Comparison of ENCODE assay signal across 16 cellular contexts in genomic region chr9:137312852-137313325, GRCh38. TPM values are rescaled to one million over a fixed set of nuclear protein-coding genes. Genes with fewer than 3 reads are reported as not detected.
DNase-seq lines count a peak whose midpoint lies in the region; ATAC-seq, FAIRE-seq and TF ChIP-seq lines count a peak whose summit lies in the region.
"Had no signal": no experiment of that assay in that cellular context is flagged by ENCODE, and none has a peak within 500 bp of the region (broad histone marks: within the 10 kb centered on the region; RNA-seq: fewer than 3 reads in every experiment).

No MANE protein-coding gene starts in this region.

- H2AFZ ChIP-seq in K562 (ENCODE audit: low read depth, low read length) (no peak overlapping the region), GM23338 (no peak overlapping the region)

- peaks cover 7% of the 10 kb centered on the region for H3K27me3 Mint-ChIP-seq in GM23338 (ENCODE audit: insufficient read depth, low read depth, poor library complexity)
- H3K27me3 Mint-ChIP-seq: activated naive CD8-positive, alpha-beta T cell; type B pancreatic cell had no signal

- no peak for FAIRE-seq in K562 (lab: Jason Lieb, UNC)

- TF ChIP-seq EP300 in K562 (IDR thresholded peaks at IDR 0.05; ENCODE audit: low read length) = no peak

- H3K36me3 ChIP-seq in K562 (ENCODE audit: control insufficient read depth, insufficient read depth, low read length) (no peaks in the 10 kb centered on the region), mucosa of descending colon (ENCODE audit: low read depth) (no peaks in the 10 kb centered on the region), GM23338 (ENCODE audit: insufficient read depth) (no peaks in the 10 kb centered on the region)
- H3K36me3 ChIP-seq: MG63 had no signal

- H3K27ac ChIP-seq in K562 (ENCODE audit: extremely low read depth, low read depth, low read length) (no peak overlapping the region), GM23338 (ENCODE audit: low read depth) (no peak overlapping the region)

- intact Hi-C loops in left cardiac atrium (cut with DNase I) = no loop called here
- intact Hi-C loops in left ventricle myocardium superior (cut with micrococcal nuclease) = no loop called here
- intact Hi-C loops in K562 (cut with micrococcal nuclease) = no loop called here
- intact Hi-C loops in mucosa of descending colon (cut with DNase I, micrococcal nuclease) = no loop called here

- CTCF ChIA-PET in K562 (lab: Yijun Ruan, JAX; ENCODE audit: low intra/inter-chr PET ratio) = no interaction called here

- H3K4me1 Mint-ChIP-seq in GM23338 = peaks cover 2% of the 10 kb centered on the region; the same call in 2 of the 3 replicates
- H3K4me1 Mint-ChIP-seq: stimulated activated effector memory CD8-positive, alpha-beta T cell treated with anti-CD3 and anti-CD28 coated beads, Interleukin-12 subunit alpha, Interleukin-12 subunit beta, amount 100 ng/mL, for 72 hours had no signal

- no peaks in the 10 kb centered on the region for H3K9me2 ChIP-seq in GM23338 (ENCODE audit: insufficient read depth)

- H3K9me3 Mint-ChIP-seq in GM23338 = no peaks in the 10 kb centered on the region
- H3K9me3 Mint-ChIP-seq: dendritic cell treated with granulocyte-macrophage colony-stimulating factor and Interleukin-4, amounts not matched to agents 40 ng/mL and 50 ng/mL, for 4 days; stimulated activated effector memory CD8-positive, alpha-beta T cell treated with anti-CD3 and anti-CD28 coated beads, Interleukin-12 subunit alpha, Interleukin-12 subunit beta, amount 100 ng/mL, for 72 hours; type B pancreatic cell had no signal

- H3K4me2 ChIP-seq in K562 (ENCODE audit: insufficient read depth, low read length) = no peak overlapping the region
- no peak overlapping the region for H3K4me2 ChIP-seq in GM23338

- no peaks in the 10 kb centered on the region for H3K36me3 Mint-ChIP-seq in GM23338 (ENCODE audit: low read depth)
- H3K36me3 Mint-ChIP-seq: activated naive CD8-positive, alpha-beta T cell; stimulated activated effector memory CD8-positive, alpha-beta T cell treated with anti-CD3 and anti-CD28 coated beads, Interleukin-12 subunit alpha, Interleukin-12 subunit beta, amount 100 ng/mL, for 72 hours; type B pancreatic cell had no signal

- H3F3A ChIP-seq in GM23338 (replicated peaks; ENCODE audit: low read depth) = no peaks in the 10 kb centered on the region

- TF ChIP-seq CTCF in K562 (IDR thresholded peaks at IDR 0.05 in 2 of 3, conservative IDR thresholded peaks at IDR 0.05 in 1 of 3; ENCODE audit: insufficient read depth in 2 of 3, low read depth in 1 of 3, low read length in 3 of 3) (no peak), mucosa of descending colon (IDR thresholded peaks at IDR 0.05) (no peak), GM23338 (conservative IDR thresholded peaks at IDR 0.05; ENCODE audit: low read depth in 2 of 2) (no peak)

- no TSS peak for BruUV-seq in K562 (replicated peaks; lab: Mats Ljungman, UMichigan)

- no peaks in the 10 kb centered on the region for H3K27me3 ChIP-seq in K562 (ENCODE audit: control insufficient read depth in 2 of 2, insufficient read depth in 2 of 2, low read length in 2 of 2)
- no peaks in the 10 kb centered on the region for H3K27me3 ChIP-seq in GM23338 (ENCODE audit: insufficient read depth)
- H3K27me3 ChIP-seq: MG63 had no signal

- DNase-seq in left cardiac atrium (peak; percentile 22), left ventricle myocardium superior (no peak), K562 (ENCODE audit: extremely low read depth in 1 of 4, low spot score in 3 of 4) (peak in 1 of 4 experiments; percentile 10), mucosa of descending colon (peak in 2 of 3 donors; percentile 45 to 51), NCI-H1436 treated with DMSO at 0.1 percent for 48 hours (lab: John Stamatoyannopoulos, UW) (no peak), GM23338 (ENCODE audit: low spot score) (no peak)
- DNase-seq in stimulated activated CD4-positive, alpha-beta T cell treated with anti-CD3 and anti-CD28 coated beads, Interleukin-4, amount 100 ng/mL, for 24 hours = no peak
- DNase-seq: activated CD4-positive, alpha-beta T cell treated with anti-CD3 and anti-CD28 coated beads, Interleukin-2, amount 50 U/mL, for 1 hour; MG63; NCI-H1694 treated with DMSO at 0.1 percent for 48 hours had no signal

- in situ Hi-C loops in K562 (cut with MboI) = no loop called here

- POLR2A ChIA-PET in K562 (lab: Yijun Ruan, JAX) = interaction anchor here (0.6 to 2.3 kb wide), 5 partner anchors 8 to 122 kb away, joined by 3 to 10 read pairs (median 3); partner anchors contain the start of gene NRARP

- H3K4me3 ChIP-seq in K562 (no peak overlapping the region), mucosa of descending colon (no peak overlapping the region), GM23338 (no peak overlapping the region)
- H3K4me3 ChIP-seq: lung, MG63 had no signal

- H3K4me1 ChIP-seq in K562 (replicated peaks in 1 of 2; ENCODE audit: control insufficient read depth in 2 of 2, insufficient read depth in 2 of 2, low read length in 2 of 2) (peaks cover 16 to 94% of the 10 kb centered on the region in 2 experiments), mucosa of descending colon (ENCODE audit: low read depth) (peaks cover 42% of the 10 kb centered on the region), GM23338 (ENCODE audit: insufficient read depth) (peaks cover 13% of the 10 kb centered on the region; the same call in 1 of the 2 replicates)

- peak overlapping the region in 1 of 2 experiments; percentile 45; a peak in 1 of 4 replicates for H3K9ac ChIP-seq in K562 (ENCODE audit: insufficient read depth in 1 of 2, low read depth in 2 of 2, low read length in 2 of 2)

- WGBS in K562 (ENCODE audit: insufficient coverage, low coverage, missing lambda C conversion rate) = 53% methylated on average over 3 of the region's 6 CpGs

- no peak for TF ChIP-seq RAD21 in K562 (CRISPR knock-in tag; conservative IDR thresholded peaks at IDR 0.05 in 1 of 2, IDR thresholded peaks at IDR 0.05 in 1 of 2)

- no peaks in the 10 kb centered on the region for H3K9me3 ChIP-seq in K562 (replicated peaks; ENCODE audit: control insufficient read depth, insufficient read depth, low read depth, low read length)
- no peaks in the 10 kb centered on the region for H3K9me3 ChIP-seq in mucosa of descending colon
- H3K9me3 ChIP-seq: MG63 had no signal

- no peak for TF ChIP-seq POLR2A in K562 (conservative IDR thresholded peaks at IDR 0.05)

- H4K20me1 ChIP-seq in K562 (replicated peaks; ENCODE audit: control insufficient read depth, insufficient read depth, low read length) (0 out of 2 replicates have a peak, but pooled peaks cover 5% of the 10 kb centered on the region), GM23338 (replicated peaks; ENCODE audit: insufficient read depth) (no peaks in the 10 kb centered on the region)

- H3K4me3 Mint-ChIP-seq in GM23338 = no peak overlapping the region
- H3K4me3 Mint-ChIP-seq: activated naive CD8-positive, alpha-beta T cell; dendritic cell treated with granulocyte-macrophage colony-stimulating factor and Interleukin-4, amounts not matched to agents 40 ng/mL and 50 ng/mL, for 4 days; stimulated activated effector memory CD8-positive, alpha-beta T cell treated with anti-CD3 and anti-CD28 coated beads, Interleukin-12 subunit alpha, Interleukin-12 subunit beta, amount 100 ng/mL, for 72 hours; type B pancreatic cell had no signal

- H3K9me1 ChIP-seq in K562 (ENCODE audit: control insufficient read depth, insufficient read depth, low read length) = no peaks in the 10 kb centered on the region

- H3K79me2 ChIP-seq in K562 (ENCODE audit: control insufficient read depth, insufficient read depth, low read length) (no peaks in the 10 kb centered on the region), GM23338 (replicated peaks; ENCODE audit: insufficient read depth) (no peaks in the 10 kb centered on the region)

- ATAC-seq in left cardiac atrium = no peak
- ATAC-seq in left ventricle myocardium superior = no peak
- no peak for ATAC-seq in K562
- ATAC-seq in mucosa of descending colon = no peak
- no peak for ATAC-seq in GM21367 (IDR thresholded peaks at IDR 0.05; ENCODE audit: unreplicated experiment)
- no peak for ATAC-seq in GM23338
- ATAC-seq: stimulated activated effector memory CD8-positive, alpha-beta T cell treated with anti-CD3 and anti-CD28 coated beads, Interleukin-12 subunit alpha, Interleukin-12 subunit beta, amount 100 ng/mL, for 72 hours had no signal

- no peak overlapping the region for H3K27ac Mint-ChIP-seq in GM23338
- H3K27ac Mint-ChIP-seq: activated naive CD8-positive, alpha-beta T cell; dendritic cell treated with granulocyte-macrophage colony-stimulating factor and Interleukin-4, amounts not matched to agents 40 ng/mL and 50 ng/mL, for 4 days; stimulated activated effector memory CD8-positive, alpha-beta T cell treated with anti-CD3 and anti-CD28 coated beads, Interleukin-12 subunit alpha, Interleukin-12 subunit beta, amount 100 ng/mL, for 72 hours; type B pancreatic cell had no signal

RNA-seq across cellular contexts. Expression of gene NRARP, which starts 10.8 kb away (rescaled TPM):
- total RNA-seq in left cardiac atrium (10 to 100 TPM in 1 of 2 donors, 1 to 10 TPM in 1; 4.9 to 11.5 TPM), left ventricle myocardium superior (4.0 TPM), K562 (2014; rRNA removed) (19.1 and 25.9 TPM in 2 replicates), K562 (2014; rRNA removed; fragmentation: Illumina TruSeq; extraction: Trizol) (1.6 and 2.0 TPM in 2 replicates), K562 (2015; rRNA removed; fragmentation: Illumina TruSeq; extraction: Trizol) (3.3 and 4.0 TPM in 2 replicates), K562 (2021) (24.5 and 29.5 TPM in 2 replicates), mucosa of descending colon (100 to 1,000 TPM in 2 of 3 donors, 10 to 100 TPM in 1; 61.4 to 171 (median 146) TPM)
- 6.4 and 15.4 TPM in 2 replicates for total RNA-seq in K562 (2011; cell fraction: chromatin; rRNA removed; ENCODE audit: low replicate concordance)
- 16.8 and 18.8 TPM in 2 replicates for total RNA-seq in K562 (2011; cell fraction: nucleolus; rRNA removed)
- total RNA-seq in K562 (2011; cell fraction: nucleoplasm; rRNA removed) = 11.7 and 13.1 TPM in 2 replicates
- polyA plus RNA-seq in K562 (2011; rRNA removed) (5.2 and 7.6 TPM in 2 replicates), K562 (2014; fragmentation: Illumina TruSeq; extraction: Trizol) (6.2 and 7.2 TPM in 2 replicates), K562 (2014; fragmentation: Nextera tagmentation; extraction: Ambion mirVana) (not detected), K562 (2014; rRNA removed) (13.8 and 17.8 TPM in 2 replicates), GM23338 (2016; fragmentation: Nextera tagmentation; extraction: Ambion mirVana) (4.0 and 4.8 TPM in 2 replicates)
- polyA plus RNA-seq in K562 (2011; cell fraction: cytosol; rRNA removed) = 10.4 and 26.9 TPM in 2 replicates
- 13.1 and 17.8 TPM in 2 replicates for polyA plus RNA-seq in K562 (2011; cell fraction: nucleus; rRNA removed)
- 6.1 and 8.4 TPM in 2 replicates for polyA plus RNA-seq in K562 (2012)
- polyA minus RNA-seq in K562 (2011; rRNA and poly(A)+ RNA removed) = 1.3 and 1.8 TPM in 2 replicates
- polyA minus RNA-seq in K562 (2011; cell fraction: cytosol; rRNA and poly(A)+ RNA removed) = 9.5 and 11.2 TPM in 2 replicates
- polyA minus RNA-seq in K562 (2011; cell fraction: nucleus; rRNA and poly(A)+ RNA removed) = 9.2 and 12.6 TPM in 2 replicates
- total RNA-seq in GM23338 (2014; rRNA removed; shearing (Covaris generic)) = 39.0 and 55.1 TPM in 2 replicates

RNA-seq across cellular contexts. Expression of gene TOR4A, which starts 35.4 kb away (rescaled TPM):
- 1 to 10 TPM; 6.2 to 9.4 TPM for total RNA-seq in left cardiac atrium
- 19.3 TPM for total RNA-seq in left ventricle myocardium superior
- total RNA-seq in K562 (2011; cell fraction: chromatin; rRNA removed; ENCODE audit: low replicate concordance) = 16.4 and 68.0 TPM in 2 replicates
- 100 and 103 TPM in 2 replicates for total RNA-seq in K562 (2011; cell fraction: nucleolus; rRNA removed)
- total RNA-seq in K562 (2011; cell fraction: nucleoplasm; rRNA removed) = 32.4 and 39.2 TPM in 2 replicates
- total RNA-seq in K562 (2014; rRNA removed) = 38.5 and 46.9 TPM in 2 replicates
- total RNA-seq in K562 (2014; rRNA removed; fragmentation: Illumina TruSeq; extraction: Trizol) = 3.4 and 4.6 TPM in 2 replicates
- total RNA-seq in K562 (2015; rRNA removed; fragmentation: Illumina TruSeq; extraction: Trizol) = 14.8 and 16.4 TPM in 2 replicates
- 45.8 and 49.2 TPM in 2 replicates for total RNA-seq in K562 (2021)
- 8.6 and 13.0 TPM in 2 replicates for polyA plus RNA-seq in K562 (2011; rRNA removed)
- 18.4 and 58.5 TPM in 2 replicates for polyA plus RNA-seq in K562 (2011; cell fraction: cytosol; rRNA removed)
- polyA plus RNA-seq in K562 (2011; cell fraction: nucleus; rRNA removed) = 14.8 and 30.5 TPM in 2 replicates
- 20.5 and 29.0 TPM in 2 replicates for polyA plus RNA-seq in K562 (2012)
- polyA plus RNA-seq in K562 (2014; fragmentation: Illumina TruSeq; extraction: Trizol) = 8.8 and 14.8 TPM in 2 replicates
- 1 to 10 TPM; 3.9 to 7.0 TPM for polyA plus RNA-seq in K562 (2014; fragmentation: Nextera tagmentation; extraction: Ambion mirVana)
- 23.9 and 27.3 TPM in 2 replicates for polyA plus RNA-seq in K562 (2014; rRNA removed)
- 2.8 and 4.9 TPM in 2 replicates for polyA minus RNA-seq in K562 (2011; rRNA and poly(A)+ RNA removed)
- polyA minus RNA-seq in K562 (2011; cell fraction: cytosol; rRNA and poly(A)+ RNA removed) = 27.4 and 32.4 TPM in 2 replicates
- polyA minus RNA-seq in K562 (2011; cell fraction: nucleus; rRNA and poly(A)+ RNA removed) = 13.6 and 14.0 TPM in 2 replicates
- total RNA-seq in mucosa of descending colon = 10 to 100 TPM; 23.3 to 48.6 (median 45.3) TPM
- total RNA-seq in GM23338 (2014; rRNA removed; shearing (Covaris generic)) = 14.4 and 19.0 TPM in 2 replicates
- 2.0 and 2.1 TPM in 2 replicates for polyA plus RNA-seq in GM23338 (2016; fragmentation: Nextera tagmentation; extraction: Ambion mirVana)

RNA-seq across cellular contexts. Expression of gene NELFB, which starts 57.8 kb away (rescaled TPM):
- total RNA-seq in left cardiac atrium (10 to 100 TPM; 35.1 to 38.1 TPM), left ventricle myocardium superior (43.6 TPM), K562 (2014; rRNA removed) (50.0 and 57.8 TPM in 2 replicates), K562 (2014; rRNA removed; fragmentation: Illumina TruSeq; extraction: Trizol) (13.8 and 17.6 TPM in 2 replicates), K562 (2015; rRNA removed; fragmentation: Illumina TruSeq; extraction: Trizol) (29.7 and 30.5 TPM in 2 replicates), K562 (2021) (81.2 and 84.0 TPM in 2 replicates), mucosa of descending colon (10 to 100 TPM; 52.9 to 66.2 (median 60.5) TPM)
- 20.6 and 61.7 TPM in 2 replicates for total RNA-seq in K562 (2011; cell fraction: chromatin; rRNA removed; ENCODE audit: low replicate concordance)
- 48.5 and 57.8 TPM in 2 replicates for total RNA-seq in K562 (2011; cell fraction: nucleolus; rRNA removed)
- 24.1 and 26.4 TPM in 2 replicates for total RNA-seq in K562 (2011; cell fraction: nucleoplasm; rRNA removed)
- polyA plus RNA-seq in K562 (2011; rRNA removed) (38.3 and 49.6 TPM in 2 replicates), K562 (2014; fragmentation: Illumina TruSeq; extraction: Trizol) (28.4 and 52.9 TPM in 2 replicates), K562 (2014; fragmentation: Nextera tagmentation; extraction: Ambion mirVana) (under 1 TPM; 0.24 to 0.49 TPM), K562 (2014; rRNA removed) (56.2 and 57.1 TPM in 2 replicates), GM23338 (2016; fragmentation: Nextera tagmentation; extraction: Ambion mirVana) (30.0 and 31.2 TPM in 2 replicates)
- polyA plus RNA-seq in K562 (2011; cell fraction: cytosol; rRNA removed) = 51.9 and 81.6 TPM in 2 replicates
- polyA plus RNA-seq in K562 (2011; cell fraction: nucleus; rRNA removed) = 55.4 and 66.0 TPM in 2 replicates
- 61.8 and 81.8 TPM in 2 replicates for polyA plus RNA-seq in K562 (2012)
- 22.0 and 33.8 TPM in 2 replicates for polyA minus RNA-seq in K562 (2011; rRNA and poly(A)+ RNA removed)
- 41.6 and 47.4 TPM in 2 replicates for polyA minus RNA-seq in K562 (2011; cell fraction: cytosol; rRNA and poly(A)+ RNA removed)
- 11.4 and 18.9 TPM in 2 replicates for polyA minus RNA-seq in K562 (2011; cell fraction: nucleus; rRNA and poly(A)+ RNA removed)
- total RNA-seq in GM23338 (2014; rRNA removed; shearing (Covaris generic)) = 79.5 and 97.3 TPM in 2 replicates

Comparison
In these comparisons a context has a peak if more than half of its experiments do, and no peak if none do; other contexts are left out.
1. DNase-seq: peak in left cardiac atrium (single experiment) and mucosa of descending colon (2 of 3); none in left ventricle myocardium superior (single experiment), stimulated activated CD4-positive, alpha-beta T cell treated with anti-CD3 and anti-CD28 coated beads, Interleukin-4, amount 100 ng/mL, for 24 hours (single experiment), NCI-H1436 treated with DMSO at 0.1 percent for 48 hours (single experiment) and GM23338 (single experiment).